Comparison of ENCODE assay signal across 29 cellular contexts in the genomic region with DNA sequence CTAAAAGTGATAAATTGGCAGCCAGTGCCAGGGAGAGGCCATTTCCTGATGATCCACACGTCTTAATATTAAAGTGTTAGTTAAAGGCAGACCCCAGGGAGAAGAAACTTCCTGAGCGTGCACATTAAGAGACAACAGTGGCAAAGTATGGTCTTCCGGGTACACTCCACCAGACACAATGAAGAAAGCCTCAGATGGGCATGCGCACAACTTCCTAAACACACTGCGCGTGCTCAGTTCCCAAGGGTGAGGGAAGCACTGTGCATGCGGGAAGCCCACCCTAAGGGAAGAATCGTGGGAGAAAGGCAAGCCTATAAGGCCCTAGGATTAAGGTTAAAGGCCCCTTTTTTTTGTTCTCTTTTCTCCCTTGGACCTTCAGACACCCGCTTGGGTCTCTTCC.
"Had no signal": no experiment of that assay in that cellular context is flagged by ENCODE, and none has a peak within 500 bp of the region (broad histone marks: within the 10 kb centered on the region; RNA-seq: fewer than 3 reads in every experiment).

No MANE protein-coding gene starts in this region.

- H3K9me3 ChIP-seq: left lung, lower lobe of right lung, ovary, right atrium auricular region, right lobe of liver, thyroid gland, transverse colon, upper lobe of left lung, vagina had no signal

- H3K4me2 ChIP-seq: smooth muscle cell had no signal

- ATAC-seq: left colon; left lung; lower lobe of right lung; natural killer cell; right lobe of liver; stimulated activated memory B cell treated with anti-CD40 and anti-IgM and Interleukin-4, amounts not matched to agents 10 μg/mL and 1 μg/mL and 100 μg/mL, for 72 hours; stimulated activated naive CD8-positive, alpha-beta T cell treated with anti-CD3 and anti-CD28 coated beads, Interleukin-15, amount 100 ng/mL, for 72 hours had no signal

- H3K4me1 Mint-ChIP-seq: immature natural killer cell, naive B cell, natural killer cell had no signal

- H3K4me1 ChIP-seq: left lung, lower lobe of right lung, right atrium auricular region, right lobe of liver, transverse colon, upper lobe of left lung had no signal

- H3K27me3 ChIP-seq: left lung, ovary, right atrium auricular region, right lobe of liver, thyroid gland, transverse colon, upper lobe of left lung, vagina had no signal

- H3K9me3 Mint-ChIP-seq: natural killer cell; stimulated activated memory B cell treated with anti-CD40 and anti-IgM and Interleukin-4, amounts not matched to agents 10 μg/mL and 1 μg/mL and 100 μg/mL, for 72 hours; stimulated activated naive CD8-positive, alpha-beta T cell treated with anti-CD3 and anti-CD28 coated beads, Interleukin-15, amount 100 ng/mL, for 72 hours had no signal

- H3K36me3 ChIP-seq: left lung, lower lobe of right lung, ovary, right atrium auricular region, right lobe of liver, thyroid gland, transverse colon, upper lobe of left lung, vagina had no signal

- DNase-seq: hypothalamus; immature natural killer cell; kidney; left colon; left lung; lower lobe of right lung; mammary epithelial cell; mesenchymal stem cell; naive B cell; natural killer cell; nephron progenitor cell; ovary; right lobe of liver; stimulated activated CD4-positive, alpha-beta T cell treated with anti-CD3 and anti-CD28 coated beads, Interleukin-1b, Interleukin-23, amount 100 ng/mL, for 48 hours; stimulated activated CD4-positive, alpha-beta T cell treated with anti-CD3 and anti-CD28 coated beads, Interleukin-2, amount 100 ng/mL, for 48 hours; stimulated activated CD4-positive, alpha-beta T cell treated with anti-CD3 and anti-CD28 coated beads, Interleukin-4, amount 100 ng/mL, for 4 hours; stimulated activated CD8-positive, alpha-beta memory T cell treated with anti-CD3 and anti-CD28 coated beads, Interleukin-4, amount 100 ng/mL, for 48 hours; stimulated activated naive CD4-positive, alpha-beta T cell treated with Interleukin-2 at 50 U/mL for 16 hours; stimulated activated naive CD8-positive, alpha-beta T cell treated with anti-CD3 and anti-CD28 coated beads, Interleukin-15, amount 100 ng/mL, for 72 hours; substantia nigra; thyroid gland; transverse colon; upper lobe of left lung had no signal

- H3K36me3 Mint-ChIP-seq: immature natural killer cell; mesothelial cell of epicardium; naive B cell; natural killer cell; stimulated activated memory B cell treated with anti-CD40 and anti-IgM and Interleukin-4, amounts not matched to agents 10 μg/mL and 1 μg/mL and 100 μg/mL, for 72 hours had no signal

- H3K27ac Mint-ChIP-seq: immature natural killer cell; mesothelial cell of epicardium; naive B cell; natural killer cell; nephron progenitor cell; progenitor cell of endocrine pancreas; stimulated activated memory B cell treated with anti-CD40 and anti-IgM and Interleukin-4, amounts not matched to agents 10 μg/mL and 1 μg/mL and 100 μg/mL, for 72 hours; stimulated activated naive CD8-positive, alpha-beta T cell treated with anti-CD3 and anti-CD28 coated beads, Interleukin-15, amount 100 ng/mL, for 72 hours had no signal

- H3K4me3 ChIP-seq: left lung, lower lobe of right lung, ovary, right atrium auricular region, right lobe of liver, smooth muscle cell, thyroid gland, transverse colon, upper lobe of left lung, vagina had no signal

- H3K27ac ChIP-seq: left lung, lower lobe of right lung, ovary, right atrium auricular region, right lobe of liver, thyroid gland, transverse colon, upper lobe of left lung, vagina had no signal

- H3K4me3 Mint-ChIP-seq: immature natural killer cell; mesothelial cell of epicardium; naive B cell; natural killer cell; nephron progenitor cell; stimulated activated memory B cell treated with anti-CD40 and anti-IgM and Interleukin-4, amounts not matched to agents 10 μg/mL and 1 μg/mL and 100 μg/mL, for 72 hours; stimulated activated naive CD8-positive, alpha-beta T cell treated with anti-CD3 and anti-CD28 coated beads, Interleukin-15, amount 100 ng/mL, for 72 hours had no signal
